1 cellular context compared by ENCODE assay signal in genomic region chr11:66336234-66337102, GRCh38.
TF ChIP-seq lines count a peak whose summit lies in the region.

Gene RIN1 (minus strand): TSS chr11:66336434. CDS start chr11:66336402, 32 bp downstream.

TF ChIP-seq in HEK293, 187 proteins besides CTCF, POLR2A, EP300 and RAD21 (continued from another document):
- TF ChIP-seq ZNF776 (tag by site-specific recombination; IDR thresholded peaks at IDR 0.05; ENCODE audit: borderline replicate concordance) (no peak), ZNF302 (tag by site-specific recombination; IDR thresholded peaks at IDR 0.05; ENCODE audit: low read depth) (no peak), EGR2 (tag by site-specific recombination; IDR thresholded peaks at IDR 0.05; ENCODE audit: low read depth) (peak; percentile 62), ZNF148 (tag by site-specific recombination; IDR thresholded peaks at IDR 0.05; ENCODE audit: borderline replicate concordance) (no peak), ZBTB44 (tag by site-specific recombination; IDR thresholded peaks at IDR 0.05) (no peak), AEBP2 (tag by site-specific recombination; IDR thresholded peaks at IDR 0.05; ENCODE audit: borderline replicate concordance) (no peak), ZNF518A (tag by site-specific recombination; conservative IDR thresholded peaks at IDR 0.05; ENCODE audit: low read depth) (no peak), ZSCAN5A (tag by site-specific recombination; IDR thresholded peaks at IDR 0.05) (no peak), ZNF692 (tag by site-specific recombination; IDR thresholded peaks at IDR 0.05) (no peak), GLI2 (tag by site-specific recombination; IDR thresholded peaks at IDR 0.05; ENCODE audit: borderline replicate concordance, low read depth) (no peak), KLF17 (tag by site-specific recombination; IDR thresholded peaks at IDR 0.05) (0 out of 2 replicates have a peak, but pooled peaks have one; percentile 15), ZBTB10 (tag by site-specific recombination; IDR thresholded peaks at IDR 0.05) (no peak), SALL2 (tag by site-specific recombination; IDR thresholded peaks at IDR 0.05; ENCODE audit: borderline replicate concordance) (no peak), ZNF555 (tag by site-specific recombination; conservative IDR thresholded peaks at IDR 0.05) (no peak), ZNF704 (tag by site-specific recombination; IDR thresholded peaks at IDR 0.05) (no peak), ZNF184 (tag by site-specific recombination; IDR thresholded peaks at IDR 0.05) (no peak), ZNF560 (tag by site-specific recombination; IDR thresholded peaks at IDR 0.05; ENCODE audit: borderline replicate concordance) (no peak)
